Comparison of ENCODE assay signal across 1 cellular context in genomic region chr9:121222524-121223171, GRCh38.
TF ChIP-seq lines count a peak whose summit lies in the region.

No MANE protein-coding gene starts in this region.

TF ChIP-seq in K562, 482 proteins besides CTCF, POLR2A, EP300 and RAD21 (continued from another document and continues in another):
- TF ChIP-seq ZNF609 (CRISPR knock-in tag; IDR thresholded peaks at IDR 0.05; ENCODE audit: borderline replicate concordance) = no peak
- TF ChIP-seq HINFP (tag; conservative IDR thresholded peaks at IDR 0.05; ENCODE audit: low read depth) = 0 out of 2 replicates have a peak, but pooled peaks have one; percentile 24
- no peak for TF ChIP-seq ZNF512 (tag; IDR thresholded peaks at IDR 0.05)
- TF ChIP-seq THAP7 (CRISPR knock-in tag; IDR thresholded peaks at IDR 0.05) = no peak
- no peak for TF ChIP-seq ZBTB49 (CRISPR knock-in tag; IDR thresholded peaks at IDR 0.05; ENCODE audit: borderline replicate concordance)
- peak; percentile 25; the same call in 1 of the 2 replicates for TF ChIP-seq SMAD4 (CRISPR knock-in tag; conservative IDR thresholded peaks at IDR 0.05)
- TF ChIP-seq MITF (IDR thresholded peaks at IDR 0.05) = no peak
- TF ChIP-seq FOXA1 (IDR thresholded peaks at IDR 0.05; ENCODE audit: borderline replicate concordance) = no peak
- no peak for TF ChIP-seq MBD2 (IDR thresholded peaks at IDR 0.05; ENCODE audit: borderline replicate concordance, low read depth)
- no peak for TF ChIP-seq HDAC8 (tag; IDR thresholded peaks at IDR 0.05)
- TF ChIP-seq FOXK2 (conservative IDR thresholded peaks at IDR 0.05 in 1 of 2, IDR thresholded peaks at IDR 0.05 in 1 of 2; ENCODE audit: low read depth in 2 of 2) = no peak
- no peak for TF ChIP-seq TRIM24 (IDR thresholded peaks at IDR 0.05)
- no peak for TF ChIP-seq CREM (IDR thresholded peaks at IDR 0.05; ENCODE audit: low read depth)
- no peak for TF ChIP-seq RBM14 (IDR thresholded peaks at IDR 0.05; ENCODE audit: borderline replicate concordance, insufficient read depth, low read depth, low read length)
- TF ChIP-seq ID3 (CRISPR knock-in tag; IDR thresholded peaks at IDR 0.05) = no peak
- TF ChIP-seq ID3 (tag; IDR thresholded peaks at IDR 0.05) = peak; percentile 32; the same call in 1 of the 2 replicates
- TF ChIP-seq HDAC6 (IDR thresholded peaks at IDR 0.05; ENCODE audit: low read depth, low read length) = no peak
- no peak for TF ChIP-seq JUN (IDR thresholded peaks at IDR 0.05; ENCODE audit: borderline replicate concordance, low read depth, low read length)
- TF ChIP-seq JUN (CRISPR knock-in tag; IDR thresholded peaks at IDR 0.05; ENCODE audit: borderline replicate concordance) = no peak
- TF ChIP-seq BHLHE40 (IDR thresholded peaks at IDR 0.05; ENCODE audit: low read length) = peak; percentile 3; the same call in 1 of the 2 replicates
- TF ChIP-seq CTCFL (IDR thresholded peaks at IDR 0.05; ENCODE audit: borderline replicate concordance, insufficient read depth, low read depth, low read length, poor library complexity, severe bottlenecking) = peak; percentile 21
- no peak for TF ChIP-seq COPS2 (conservative IDR thresholded peaks at IDR 0.05)
- TF ChIP-seq CHAMP1 (IDR thresholded peaks at IDR 0.05) = no peak
- TF ChIP-seq ETV1 (tag; conservative IDR thresholded peaks at IDR 0.05; ENCODE audit: low read depth) = no peak
- no peak for TF ChIP-seq ZNF436 (CRISPR knock-in tag; IDR thresholded peaks at IDR 0.05)
- no peak for TF ChIP-seq BDP1 (IDR thresholded peaks at IDR 0.05; ENCODE audit: insufficient read depth, insufficient read length)
- no peak for TF ChIP-seq RUNX1 (IDR thresholded peaks at IDR 0.05; ENCODE audit: low read depth)
- TF ChIP-seq USF1 (CRISPR knock-in tag; IDR thresholded peaks at IDR 0.05) = no peak
- TF ChIP-seq L3MBTL2 (IDR thresholded peaks at IDR 0.05) = peak; percentile 20; the same call in 1 of the 2 replicates
- TF ChIP-seq SRF (CRISPR knock-in tag; IDR thresholded peaks at IDR 0.05) = no peak
